In the genomic region with DNA sequence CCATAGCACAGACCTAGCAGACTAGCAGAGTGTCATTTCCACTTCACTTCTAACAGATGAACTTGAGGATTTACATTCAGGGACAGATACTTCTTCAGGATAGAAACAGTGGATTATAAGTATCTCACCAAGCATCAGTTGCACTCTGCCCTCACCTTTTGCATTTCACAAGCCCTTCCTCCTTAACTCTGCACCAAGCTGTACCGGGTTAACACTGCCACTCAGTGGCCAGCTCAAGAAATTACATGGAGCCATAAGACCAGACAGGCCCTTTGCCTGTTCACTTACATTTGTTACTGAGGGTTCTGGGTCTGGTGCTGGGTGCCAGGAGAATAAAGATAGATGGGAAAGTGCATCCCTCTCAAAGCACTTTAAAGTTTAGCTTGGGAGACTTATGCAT, we compare ENCODE assay signal across 12 cellular contexts.
DNase-seq lines count a peak whose midpoint lies in the region; ATAC-seq and TF ChIP-seq lines count a peak whose summit lies in the region.
"Had no signal": no experiment of that assay in that cellular context is flagged by ENCODE, and none has a peak within 500 bp of the region (broad histone marks: within the 10 kb centered on the region; RNA-seq: fewer than 3 reads in every experiment).

No MANE protein-coding gene starts in this region.

- H3K9me2 ChIP-seq in Karpas-422 (replicated peaks; ENCODE audit: insufficient read depth, low read length), result no peaks in the 10 kb centered on the region

- H3K79me2 ChIP-seq in Karpas-422 (ENCODE audit: low read length), result no peaks in the 10 kb centered on the region
- H3K79me2 ChIP-seq in smooth muscle cell (ENCODE audit: low read depth), result no peaks in the 10 kb centered on the region

- no peaks in the 10 kb centered on the region for H3K27me3 Mint-ChIP-seq in chondrocyte (ENCODE audit: low read depth)
- H3K27me3 Mint-ChIP-seq: activated CD4-positive, alpha-beta T cell treated with anti-CD3 and anti-CD28 coated beads, Interleukin-2, amount 10 ng/mL, durations not matched to agents 24 days and 14 days had no signal

- no peaks in the 10 kb centered on the region for H3K4me1 Mint-ChIP-seq in chondrocyte (ENCODE audit: low read depth)
- H3K4me1 Mint-ChIP-seq: activated CD4-positive, alpha-beta T cell treated with anti-CD3 and anti-CD28 coated beads, Interleukin-2, amount 10 ng/mL, durations not matched to agents 24 days and 14 days had no signal

- peaks cover 11% of the 10 kb centered on the region for H3K9me3 ChIP-seq in Karpas-422 (ENCODE audit: low read length)
- H3K9me3 ChIP-seq in smooth muscle cell (replicated peaks; ENCODE audit: low read depth), result no peaks in the 10 kb centered on the region

- no peak overlapping the region for H3K27ac Mint-ChIP-seq in chondrocyte (ENCODE audit: unreplicated experiment)
- H3K27ac Mint-ChIP-seq: activated CD4-positive, alpha-beta T cell treated with anti-CD3 and anti-CD28 coated beads, Interleukin-2, amount 10 ng/mL, durations not matched to agents 24 days and 14 days; memory B cell had no signal

- H3K36me3 Mint-ChIP-seq in chondrocyte (ENCODE audit: low read depth), result peaks cover 3% of the 10 kb centered on the region

- no peak for ATAC-seq in HG03039 (IDR thresholded peaks at IDR 0.05; ENCODE audit: unreplicated experiment)

- H3K27ac ChIP-seq in Karpas-422 (ENCODE audit: low read length), result no peak overlapping the region
- H3K27ac ChIP-seq in smooth muscle cell (ENCODE audit: low read depth), result no peak overlapping the region

- H2AFZ ChIP-seq in Karpas-422 (ENCODE audit: low read length) (no peak overlapping the region), smooth muscle cell (ENCODE audit: low read depth) (no peak overlapping the region)

- no peak overlapping the region for H3K4me3 Mint-ChIP-seq in chondrocyte (ENCODE audit: unreplicated experiment)
- H3K4me3 Mint-ChIP-seq: activated CD4-positive, alpha-beta T cell treated with anti-CD3 and anti-CD28 coated beads, Interleukin-2, amount 10 ng/mL, durations not matched to agents 24 days and 14 days; memory B cell had no signal

- TF ChIP-seq CTCF in chondrocyte (IDR thresholded peaks at IDR 0.05) (peak; percentile 63), smooth muscle cell (IDR thresholded peaks at IDR 0.05; ENCODE audit: borderline replicate concordance, insufficient read depth, poor library complexity, severe bottlenecking) (peak; percentile 35)

- H3K36me3 ChIP-seq in Karpas-422 (ENCODE audit: insufficient read depth, low read length) (no peaks in the 10 kb centered on the region), smooth muscle cell (ENCODE audit: low read depth) (no peaks in the 10 kb centered on the region)

- H4K20me1 ChIP-seq in Karpas-422 (ENCODE audit: insufficient read depth, low read depth, low read length), result no peaks in the 10 kb centered on the region
- H4K20me1 ChIP-seq in smooth muscle cell (ENCODE audit: low read depth), result no peaks in the 10 kb centered on the region

- peaks cover 44% of the 10 kb centered on the region for H3K9me3 Mint-ChIP-seq in chondrocyte (ENCODE audit: low read depth)

- 94% methylated on average over 1 of the region's 1 CpG for WGBS in smooth muscle cell (ENCODE audit: low lambda C conversion rate)

- H3K27me3 ChIP-seq in Karpas-422 (ENCODE audit: low read length) (no peaks in the 10 kb centered on the region), smooth muscle cell (ENCODE audit: low read depth) (no peaks in the 10 kb centered on the region)

- H3F3A ChIP-seq in smooth muscle cell (ENCODE audit: low read depth), result no peaks in the 10 kb centered on the region

- H3K9ac ChIP-seq in Karpas-422 (ENCODE audit: low read length) (no peak overlapping the region), smooth muscle cell (ENCODE audit: low read depth) (no peak overlapping the region)

- H3K4me1 ChIP-seq in Karpas-422 (ENCODE audit: low read length) (no peaks in the 10 kb centered on the region), smooth muscle cell (ENCODE audit: low read depth) (no peaks in the 10 kb centered on the region)

- H3K4me3 ChIP-seq in Karpas-422 (ENCODE audit: low read length), result no peak overlapping the region
- H3K4me3 ChIP-seq in smooth muscle cell, result no peak overlapping the region

- DNase-seq in activated T-cell treated with anti-CD3 and anti-CD28 coated beads, Interleukin-2, amount 50 U/mL, for 48 hours, result peak; percentile 30 to 35
- no peak for DNase-seq in activated T-cell treated with anti-CD3 and anti-CD28 coated beads, Interleukin-2, amount 50 U/mL, for 1 hour
- DNase-seq in Karpas-422, result peak; percentile 64
- no peak for DNase-seq in chondrocyte (ENCODE audit: low spot score)
- DNase-seq in smooth muscle cell (lab: John Stamatoyannopoulos, UW; ENCODE audit: unreplicated experiment), result no peak
- DNase-seq in NCI-H446 treated with DMSO at 0.1 percent for 48 hours (lab: John Stamatoyannopoulos, UW), result no peak
- no peak for DNase-seq in NCI-H510A treated with DMSO at 0.1 percent for 48 hours (lab: John Stamatoyannopoulos, UW)
- DNase-seq: activated CD4-positive, alpha-beta T cell treated with anti-CD3 and anti-CD28 coated beads, Interleukin-2, amount 10 ng/mL, durations not matched to agents 24 days and 14 days; amniotic stem cell; Calu3 had no signal

- no peak overlapping the region for H3K4me2 ChIP-seq in Karpas-422 (ENCODE audit: low read depth, low read length, poor library complexity, severe bottlenecking)
- H3K4me2 ChIP-seq in smooth muscle cell, result no peak overlapping the region

Comparison
In these comparisons a context has a peak if more than half of its experiments do, and no peak if none do; other contexts are left out.
1. DNase-seq: peak in activated T-cell treated with anti-CD3 and anti-CD28 coated beads, Interleukin-2, amount 50 U/mL, for 48 hours (2 of 2) and Karpas-422 (single experiment); none in activated T-cell treated with anti-CD3 and anti-CD28 coated beads, Interleukin-2, amount 50 U/mL, for 1 hour (single experiment), chondrocyte (single experiment), smooth muscle cell (single experiment), NCI-H446 treated with DMSO at 0.1 percent for 48 hours (single experiment) and NCI-H510A treated with DMSO at 0.1 percent for 48 hours (single experiment).